ENCODE assay signal across 18 cellular contexts in genomic region chr15:58746174-58746573, GRCh38. TPM values are rescaled to one million over a fixed set of nuclear protein-coding genes. Genes with fewer than 3 reads are reported as not detected.
DNase-seq lines count a peak whose midpoint lies in the region; ATAC-seq and TF ChIP-seq lines count a peak whose summit lies in the region.
"Had no signal": no experiment of that assay in that cellular context is flagged by ENCODE, and none has a peak within 500 bp of the region (broad histone marks: within the 10 kb centered on the region; RNA-seq: fewer than 3 reads in every experiment).

No MANE protein-coding gene starts in this region.

- H3K27me3 ChIP-seq in PC-3 (ENCODE audit: low read length) (no peaks in the 10 kb centered on the region), BE2C (no peaks in the 10 kb centered on the region)
- H3K27me3 ChIP-seq: heart left ventricle, left lung, SJSA1 had no signal

- intact Hi-C loops in PC-3 (cut with micrococcal nuclease), result loop anchor here (5.0 to 10.0 kb wide), 2 partner anchors 71 to 474 kb away; no protein-coding TSS in a partner anchor

- H3K4me1 ChIP-seq in PC-3 (ENCODE audit: insufficient read depth, low read length) (0 out of 2 replicates have a peak, but pooled peaks cover 3% of the 10 kb centered on the region), BE2C (no peaks in the 10 kb centered on the region)

- peaks cover 23% of the 10 kb centered on the region for H4K20me1 ChIP-seq in PC-3 (ENCODE audit: low read length)

- H3K27ac ChIP-seq in PC-3 (ENCODE audit: low read length), result no peak overlapping the region
- H3K27ac ChIP-seq: left lung, SJSA1 had no signal

- H3K4me2 ChIP-seq in PC-3 (ENCODE audit: low read length), result peak overlapping the region; percentile 95; the same call in 1 of the 2 replicates

- CTCF ChIA-PET in PC-3 (lab: Charles Lee), result no interaction called here

- H3K9me3 ChIP-seq in PC-3 (ENCODE audit: low read length) (no peaks in the 10 kb centered on the region), BE2C (no peaks in the 10 kb centered on the region)
- H3K9me3 ChIP-seq: heart left ventricle, left lung, SJSA1 had no signal

- H3K4me1 Mint-ChIP-seq in activated T-cell treated with anti-CD3 and anti-CD28 coated beads, Interleukin-2, amount 50 U/mL, for 72 hours (ENCODE audit: low read depth), result peaks cover 66% of the 10 kb centered on the region
- peaks cover 56% of the 10 kb centered on the region for H3K4me1 Mint-ChIP-seq in stimulated activated effector memory CD8-positive, alpha-beta T cell treated with anti-CD3 and anti-CD28 coated beads, Interleukin-12 subunit alpha, Interleukin-12 subunit beta, amount 100 ng/mL, for 72 hours

- H3K36me3 Mint-ChIP-seq in activated T-cell treated with anti-CD3 and anti-CD28 coated beads, Interleukin-2, amount 50 U/mL, for 72 hours (ENCODE audit: insufficient read depth in 2 of 2), result peaks cover 6 to 12% of the 10 kb centered on the region in 2 donors
- peaks cover 13% of the 10 kb centered on the region for H3K36me3 Mint-ChIP-seq in stimulated activated effector memory CD8-positive, alpha-beta T cell treated with anti-CD3 and anti-CD28 coated beads, Interleukin-12 subunit alpha, Interleukin-12 subunit beta, amount 100 ng/mL, for 72 hours

- no peak for ATAC-seq in activated T-cell treated with anti-CD3 and anti-CD28 coated beads, Interleukin-2, amount 50 U/mL, for 72 hours (replicated peaks in 1 of 2)
- ATAC-seq in PC-3, result no peak
- no peak for ATAC-seq in stimulated activated effector memory CD8-positive, alpha-beta T cell treated with anti-CD3 and anti-CD28 coated beads, Interleukin-12 subunit alpha, Interleukin-12 subunit beta, amount 100 ng/mL, for 72 hours
- ATAC-seq: activated CD4-positive, CD25-positive, alpha-beta regulatory T cell treated with anti-CD3 and anti-CD28 coated beads, Interleukin-2, amount 50 U/mL, for 24 hours; activated T-cell treated with anti-CD3 and anti-CD28 coated beads, Interleukin-2, amount 50 U/mL, for 4 hours; heart left ventricle; left lung had no signal

- peak overlapping the region; percentile 23 to 63 for H3K4me3 Mint-ChIP-seq in activated T-cell treated with anti-CD3 and anti-CD28 coated beads, Interleukin-2, amount 50 U/mL, for 72 hours
- peak overlapping the region; percentile 8 for H3K4me3 Mint-ChIP-seq in stimulated activated effector memory CD8-positive, alpha-beta T cell treated with anti-CD3 and anti-CD28 coated beads, Interleukin-12 subunit alpha, Interleukin-12 subunit beta, amount 100 ng/mL, for 72 hours
- H3K4me3 Mint-ChIP-seq: activated T-cell treated with anti-CD3 and anti-CD28 coated beads, Interleukin-2, amount 50 U/mL, for 4 hours had no signal

- no peak overlapping the region for H3K9ac ChIP-seq in PC-3 (ENCODE audit: low read length)

- no peak overlapping the region for H2AFZ ChIP-seq in PC-3 (ENCODE audit: low read length)

- TF ChIP-seq CTCF in PC-3 (conservative IDR thresholded peaks at IDR 0.05; ENCODE audit: low read depth, low read length), result no peak
- TF ChIP-seq CTCF in fibroblast of pulmonary artery (IDR thresholded peaks at IDR 0.05; ENCODE audit: low read length, missing control alignments), result no peak
- no peak for TF ChIP-seq CTCF in BE2C (IDR thresholded peaks at IDR 0.05; ENCODE audit: low read depth, low read length)

- no peaks in the 10 kb centered on the region for H3K27me3 Mint-ChIP-seq in activated T-cell treated with anti-CD3 and anti-CD28 coated beads, Interleukin-2, amount 50 U/mL, for 72 hours (ENCODE audit: low read depth)

- H3K4me3 ChIP-seq in PC-3 (ENCODE audit: low read length), result peak overlapping the region; percentile 16; the same call in 1 of the 2 replicates
- peak overlapping the region; percentile 90 for H3K4me3 ChIP-seq in fibroblast of pulmonary artery (replicated peaks; ENCODE audit: low read depth, low read length)
- no peak overlapping the region for H3K4me3 ChIP-seq in BE2C (ENCODE audit: low read depth, low read length)
- H3K4me3 ChIP-seq: SJSA1 had no signal

- H3K9me3 Mint-ChIP-seq in activated T-cell treated with anti-CD3 and anti-CD28 coated beads, Interleukin-2, amount 50 U/mL, for 72 hours, result no peaks in the 10 kb centered on the region
- H3K9me3 Mint-ChIP-seq in stimulated activated effector memory CD8-positive, alpha-beta T cell treated with anti-CD3 and anti-CD28 coated beads, Interleukin-12 subunit alpha, Interleukin-12 subunit beta, amount 100 ng/mL, for 72 hours, result no peaks in the 10 kb centered on the region
- H3K9me3 Mint-ChIP-seq: activated T-cell treated with anti-CD3 and anti-CD28 coated beads, Interleukin-2, amount 50 U/mL, for 4 hours; HFFc6 had no signal

- no peaks in the 10 kb centered on the region for H3F3A ChIP-seq in PC-3 (ENCODE audit: low read length, unreplicated experiment)

- POLR2A ChIA-PET in PC-3 (lab: Charles Lee; ENCODE audit: unreplicated experiment), result no interaction called here

- no peak for DNase-seq in activated T-cell treated with anti-CD3 and anti-CD28 coated beads, Interleukin-2, amount 50 U/mL, for 72 hours
- DNase-seq in activated T-cell treated with anti-CD3 and anti-CD28 coated beads, Interleukin-2, amount 50 U/mL, for 48 hours, result no peak
- DNase-seq in PC-3 (no peak), fibroblast of pulmonary artery (ENCODE audit: low read depth) (no peak), SKM-1 treated with dmso at 0.1 percent for 144 hours (lab: John Stamatoyannopoulos, UW; ENCODE audit: unreplicated experiment) (no peak), BE2C (no peak)
- DNase-seq in stimulated activated effector memory CD8-positive, alpha-beta T cell treated with anti-CD3 and anti-CD28 coated beads, Interleukin-12 subunit alpha, Interleukin-12 subunit beta, amount 100 ng/mL, for 72 hours (ENCODE audit: low spot score in 2 of 2), result no peak
- DNase-seq in stimulated activated CD4-positive, alpha-beta T cell treated with anti-CD3 and anti-CD28 coated beads, Interleukin-4, amount 100 ng/mL, for 24 hours, result no peak
- DNase-seq: activated T-cell treated with anti-CD3 and anti-CD28 coated beads, Interleukin-2, amount 50 U/mL, for 4 hours; effector memory CD4-positive, alpha-beta T cell; heart left ventricle; HFFc6; left lung; NCI-H774; occipital lobe; stimulated activated CD4-positive, alpha-beta T cell treated with anti-CD3 and anti-CD28 coated beads, Interleukin-15, amount 100 ng/mL, for 24 hours had no signal

- BruUV-seq in PC-3 (replicated peaks; lab: Mats Ljungman, UMichigan), result no TSS peak

- H3K36me3 ChIP-seq in PC-3 (ENCODE audit: low read depth, low read length) (no peaks in the 10 kb centered on the region), BE2C (peaks cover 5% of the 10 kb centered on the region)
- H3K36me3 ChIP-seq: heart left ventricle, left lung had no signal

- H3K9me2 ChIP-seq in PC-3 (replicated peaks; ENCODE audit: low read length), result no peaks in the 10 kb centered on the region

- peaks cover 79% of the 10 kb centered on the region for H3K79me2 ChIP-seq in PC-3 (ENCODE audit: low read length)

- peak overlapping the region; percentile 31 for H3K27ac Mint-ChIP-seq in activated T-cell treated with anti-CD3 and anti-CD28 coated beads, Interleukin-2, amount 50 U/mL, for 72 hours
- H3K27ac Mint-ChIP-seq in stimulated activated effector memory CD8-positive, alpha-beta T cell treated with anti-CD3 and anti-CD28 coated beads, Interleukin-12 subunit alpha, Interleukin-12 subunit beta, amount 100 ng/mL, for 72 hours, result no peak overlapping the region
- H3K27ac Mint-ChIP-seq: HFFc6 had no signal

RNA-seq across cellular contexts. Expression of gene ADAM10, which starts 3.3 kb away (rescaled TPM):
- total RNA-seq in activated T-cell treated with anti-CD3 and anti-CD28 coated beads, Interleukin-2, amount 50 U/mL, for 72 hours, result 100 to 1,000 TPM in 1 of 2 donors, 10 to 100 TPM in 1; 96.5 to 108 TPM
- 91.3 and 96.8 TPM in 2 replicates for total RNA-seq in PC-3 (2014; rRNA removed)
- polyA plus RNA-seq in BE2C (2012; ENCODE audit: insufficient read depth, insufficient read length, low read depth), result 75.1 TPM

RNA-seq across cellular contexts. Expression of gene MINDY2, which starts 24.9 kb away (rescaled TPM):
- total RNA-seq in activated T-cell treated with anti-CD3 and anti-CD28 coated beads, Interleukin-2, amount 50 U/mL, for 72 hours, result 10 to 100 TPM; 10.6 to 12.3 TPM
- 4.7 and 9.3 TPM in 2 replicates for total RNA-seq in PC-3 (2014; rRNA removed)
- polyA plus RNA-seq in BE2C (2012; ENCODE audit: insufficient read depth, insufficient read length, low read depth), result 2.9 TPM
